8 cellular contexts compared by ENCODE assay signal in the genomic region with DNA sequence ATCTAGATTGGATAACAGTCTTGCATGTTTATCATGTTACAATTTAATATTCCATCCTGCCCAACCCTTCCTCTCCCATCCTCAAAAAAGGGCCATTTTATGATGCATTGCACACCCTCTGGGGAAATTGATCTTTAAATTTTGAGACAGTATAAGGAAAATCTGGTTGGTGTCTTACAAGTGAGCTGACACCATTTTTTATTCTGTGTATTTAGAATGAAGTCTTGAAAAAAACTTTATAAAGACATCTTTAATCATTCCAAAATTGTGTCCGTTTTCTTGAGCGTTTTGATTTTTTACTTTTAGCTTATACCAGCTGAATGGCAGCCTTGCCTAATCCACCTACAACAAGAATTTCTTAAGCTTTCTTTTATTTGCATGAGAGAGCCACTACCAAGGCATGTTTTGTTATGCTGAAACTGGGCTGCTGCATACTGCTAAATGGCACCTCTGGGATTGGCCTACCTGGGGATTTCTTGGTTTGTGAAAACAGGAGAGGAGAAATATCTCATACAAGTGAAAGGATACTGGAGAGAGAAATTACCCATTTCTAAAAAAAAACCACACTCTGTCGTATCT. TPM values are rescaled to one million over a fixed set of nuclear protein-coding genes. Genes with fewer than 3 reads are reported as not detected.
A peak's percentile ranks its signal among the peaks of the same experiment; 100 is the strongest.
DNase-seq lines count a peak whose midpoint lies in the region; ATAC-seq, FAIRE-seq and TF ChIP-seq lines count a peak whose summit lies in the region.

No MANE protein-coding gene starts in this region.

- peak overlapping the region; percentile 98 for H3K4me3 Mint-ChIP-seq in stimulated activated naive CD8-positive, alpha-beta T cell treated with anti-CD3 and anti-CD28 coated beads, Interleukin-15, Interleukin-2, amounts not matched to agents 100 ng/mL and 50 ng/mL, for 24 hours
- H3K4me3 Mint-ChIP-seq in activated naive CD8-positive, alpha-beta T cell = peak overlapping the region; percentile 100

- in situ Hi-C loops in transverse colon (cut with MboI; ENCODE audit: low pct_ligation_motif_present in 1 of 4, low pct_unique_long_range_greater_than_20kb in 1 of 4, low sequenced_read_pairs in 3 of 4) = no loop called here

- H3K79me2 ChIP-seq in keratinocyte (ENCODE audit: control insufficient read depth, insufficient read depth, low read length) = peaks cover 34% of the 10 kb centered on the region

- H3K4me1 ChIP-seq in keratinocyte (ENCODE audit: control insufficient read depth, extremely low read depth, insufficient read depth, low read length) (peaks cover 21% of the 10 kb centered on the region), transverse colon (peaks cover 19 to 53% (median 42%) of the 10 kb centered on the region in 4 donors)

- dilution Hi-C loops in keratinocyte (cut with MboI; ENCODE audit: extremely low pct_ligation_motif_present, low sequenced_read_pairs) = no loop called here

- H3K27me3 Mint-ChIP-seq in stimulated activated naive CD8-positive, alpha-beta T cell treated with anti-CD3 and anti-CD28 coated beads, Interleukin-15, Interleukin-2, amounts not matched to agents 100 ng/mL and 50 ng/mL, for 24 hours = no peaks in the 10 kb centered on the region
- no peaks in the 10 kb centered on the region for H3K27me3 Mint-ChIP-seq in activated naive CD8-positive, alpha-beta T cell

- H3K4me3 ChIP-seq in keratinocyte (ENCODE audit: control insufficient read depth in 2 of 3, extremely low read depth in 1 of 3, insufficient read depth in 2 of 3, low read depth in 1 of 3, low read length in 3 of 3) (peak overlapping the region; percentile 53 to 98 (median 82)), transverse colon (peak overlapping the region; percentile 30 to 79 (median 66))

- 6 to 11% methylated on average over 3 of the region's 3 CpGs for WGBS in transverse colon (ENCODE audit: low coverage in 1 of 2), 2 donors

- peak overlapping the region; percentile 100 for H3K27ac Mint-ChIP-seq in stimulated activated naive CD8-positive, alpha-beta T cell treated with anti-CD3 and anti-CD28 coated beads, Interleukin-15, Interleukin-2, amounts not matched to agents 100 ng/mL and 50 ng/mL, for 24 hours
- H3K27ac Mint-ChIP-seq in activated naive CD8-positive, alpha-beta T cell = peak overlapping the region; percentile 100

- no peaks in the 10 kb centered on the region for H3K9me3 Mint-ChIP-seq in stimulated activated naive CD8-positive, alpha-beta T cell treated with anti-CD3 and anti-CD28 coated beads, Interleukin-15, Interleukin-2, amounts not matched to agents 100 ng/mL and 50 ng/mL, for 24 hours
- H3K9me3 Mint-ChIP-seq in activated naive CD8-positive, alpha-beta T cell (ENCODE audit: low read depth) = no peaks in the 10 kb centered on the region

- H3K27me3 ChIP-seq in keratinocyte (ENCODE audit: control insufficient read depth, extremely low read depth, insufficient read depth, low read length) = no peaks in the 10 kb centered on the region
- H3K27me3 ChIP-seq in transverse colon = no peaks in the 10 kb centered on the region

- peak overlapping the region; percentile 98 for H3K9ac ChIP-seq in keratinocyte (ENCODE audit: control insufficient read depth, extremely low read depth, insufficient read depth, low read length)

- no peak for TF ChIP-seq EP300 in transverse colon (IDR thresholded peaks at IDR 0.05; ENCODE audit: low read depth)

- H3K36me3 ChIP-seq in keratinocyte (ENCODE audit: control insufficient read depth in 2 of 2, extremely low read depth in 1 of 2, insufficient read depth in 2 of 2, low read length in 2 of 2) (peaks cover 3 to 25% of the 10 kb centered on the region in 2 experiments), transverse colon (peaks cover 0 to 8% (median 3%) of the 10 kb centered on the region in 4 donors)

- H3K4me1 Mint-ChIP-seq in stimulated activated naive CD8-positive, alpha-beta T cell treated with anti-CD3 and anti-CD28 coated beads, Interleukin-15, Interleukin-2, amounts not matched to agents 100 ng/mL and 50 ng/mL, for 24 hours (ENCODE audit: low read depth) = peaks cover 91% of the 10 kb centered on the region
- peaks cover 49% of the 10 kb centered on the region for H3K4me1 Mint-ChIP-seq in activated naive CD8-positive, alpha-beta T cell (ENCODE audit: low read depth)

- H4K20me1 ChIP-seq in keratinocyte (ENCODE audit: control insufficient read depth, extremely low read depth, insufficient read depth, low read length) = peaks cover 15% of the 10 kb centered on the region

- peaks cover 59% of the 10 kb centered on the region for H3K36me3 Mint-ChIP-seq in stimulated activated naive CD8-positive, alpha-beta T cell treated with anti-CD3 and anti-CD28 coated beads, Interleukin-15, Interleukin-2, amounts not matched to agents 100 ng/mL and 50 ng/mL, for 24 hours (ENCODE audit: low read depth)
- H3K36me3 Mint-ChIP-seq in activated naive CD8-positive, alpha-beta T cell = peaks cover 42% of the 10 kb centered on the region

- intact Hi-C loops in transverse colon (cut with DNase I; ENCODE audit: low total_unique reads) (no loop called here), left colon (cut with DNase I, micrococcal nuclease) (no loop called here)

- no peak for DNase-seq in stimulated activated naive CD8-positive, alpha-beta T cell treated with anti-CD3 and anti-CD28 coated beads, Interleukin-15, Interleukin-2, amounts not matched to agents 100 U/mL and 50 U/mL, for 24 hours
- no peak for DNase-seq in keratinocyte (ENCODE audit: low read depth, low spot score)
- no peak for DNase-seq in transverse colon
- no peak for DNase-seq in NCI-H774 (lab: John Stamatoyannopoulos, UW)
- no peak for DNase-seq in left colon

- no peak for TF ChIP-seq CTCF in keratinocyte (optimal IDR thresholded peaks at IDR 0.05 in 1 of 3, IDR thresholded peaks at IDR 0.05 in 1 of 3, conservative IDR thresholded peaks at IDR 0.05 in 1 of 3; ENCODE audit: extremely low read depth in 1 of 3, insufficient read depth in 2 of 3, low read length in 3 of 3)
- TF ChIP-seq CTCF in transverse colon (IDR thresholded peaks at IDR 0.05) = no peak

- H3K27ac ChIP-seq in keratinocyte (ENCODE audit: control insufficient read depth, insufficient read depth, low read length) (peak overlapping the region; percentile 96), transverse colon (peak overlapping the region; percentile 91 to 99 (median 95))

- no peak for ATAC-seq in stimulated activated naive CD8-positive, alpha-beta T cell treated with anti-CD3 and anti-CD28 coated beads, Interleukin-15, Interleukin-2, amounts not matched to agents 100 U/mL and 50 U/mL, for 24 hours
- ATAC-seq in HG03095 (IDR thresholded peaks at IDR 0.05; ENCODE audit: unreplicated experiment) (no peak), left colon (no peak)

- H3K9me3 ChIP-seq in keratinocyte (ENCODE audit: control insufficient read depth, low read depth, low read length) (no peaks in the 10 kb centered on the region), transverse colon (no peaks in the 10 kb centered on the region)

- no peak for FAIRE-seq in keratinocyte (lab: Jason Lieb, UNC)

- TF ChIP-seq POLR2A in transverse colon (IDR thresholded peaks at IDR 0.05) = peak; percentile 3

- peak overlapping the region; percentile 87 for H3K4me2 ChIP-seq in keratinocyte (ENCODE audit: control insufficient read depth, extremely low read depth, insufficient read depth, low read depth, low read length)

- no peak overlapping the region for H2AFZ ChIP-seq in keratinocyte (ENCODE audit: control insufficient read depth, low read length)

- no peaks in the 10 kb centered on the region for H3K9me1 ChIP-seq in keratinocyte (ENCODE audit: control insufficient read depth, extremely low read depth, insufficient read depth, low read length)

RNA-seq across cellular contexts. Expression of gene TUBD1, which starts 52.3 kb away (rescaled TPM):
- 5.5 to 7.6 TPM (median 5.9 TPM) in 3 replicates for polyA plus RNA-seq in keratinocyte
- 9.3 TPM for polyA plus RNA-seq in keratinocyte (2011; ENCODE audit: low read depth)
- 2.8 and 4.9 TPM in 2 replicates for polyA plus RNA-seq in keratinocyte (2011; cell fraction: cytosol; rRNA removed)
- 6.8 and 7.0 TPM in 2 replicates for polyA plus RNA-seq in keratinocyte (2011; cell fraction: nucleus; rRNA removed)
- polyA plus RNA-seq in keratinocyte (2012; ENCODE audit: low replicate concordance) = 4.0 and 6.2 TPM in 2 replicates
- 1.8 to 9.1 TPM (median 4.0 TPM) in 3 replicates for polyA minus RNA-seq in keratinocyte
- polyA minus RNA-seq in keratinocyte (2011; cell fraction: cytosol; rRNA and poly(A)+ RNA removed) = 7.3 TPM
- polyA minus RNA-seq in keratinocyte (2011; cell fraction: nucleus; rRNA and poly(A)+ RNA removed) = 3.3 and 11.1 TPM in 2 replicates
- total RNA-seq in transverse colon = 10 to 100 TPM in 1 of 4 donors, 1 to 10 TPM in 2, under 1 TPM in 1; 0.80 to 13.3 (median 4.1) TPM
- total RNA-seq in left colon = 1 to 10 TPM; 6.0 to 6.1 TPM

RNA-seq across cellular contexts. Expression of gene RPS6KB1, which starts 52.5 kb away (rescaled TPM):
- polyA plus RNA-seq in keratinocyte = 13.4 to 19.7 TPM (median 14.2 TPM) in 3 replicates
- 24.1 TPM for polyA plus RNA-seq in keratinocyte (2011; ENCODE audit: low read depth)
- 9.6 and 14.9 TPM in 2 replicates for polyA plus RNA-seq in keratinocyte (2011; cell fraction: cytosol; rRNA removed)
- polyA plus RNA-seq in keratinocyte (2011; cell fraction: nucleus; rRNA removed) = 15.8 and 19.6 TPM in 2 replicates
- 12.1 and 17.1 TPM in 2 replicates for polyA plus RNA-seq in keratinocyte (2012; ENCODE audit: low replicate concordance)
- 5.8 to 21.7 TPM (median 6.7 TPM) in 3 replicates for polyA minus RNA-seq in keratinocyte
- polyA minus RNA-seq in keratinocyte (2011; cell fraction: cytosol; rRNA and poly(A)+ RNA removed) = 5.9 TPM
- polyA minus RNA-seq in keratinocyte (2011; cell fraction: nucleus; rRNA and poly(A)+ RNA removed) = 13.9 and 22.0 TPM in 2 replicates
- total RNA-seq in transverse colon = 10 to 100 TPM; 18.3 to 51.3 (median 28.1) TPM
- total RNA-seq in left colon = 10 to 100 TPM; 27.0 to 29.3 TPM
